In the genomic region with DNA sequence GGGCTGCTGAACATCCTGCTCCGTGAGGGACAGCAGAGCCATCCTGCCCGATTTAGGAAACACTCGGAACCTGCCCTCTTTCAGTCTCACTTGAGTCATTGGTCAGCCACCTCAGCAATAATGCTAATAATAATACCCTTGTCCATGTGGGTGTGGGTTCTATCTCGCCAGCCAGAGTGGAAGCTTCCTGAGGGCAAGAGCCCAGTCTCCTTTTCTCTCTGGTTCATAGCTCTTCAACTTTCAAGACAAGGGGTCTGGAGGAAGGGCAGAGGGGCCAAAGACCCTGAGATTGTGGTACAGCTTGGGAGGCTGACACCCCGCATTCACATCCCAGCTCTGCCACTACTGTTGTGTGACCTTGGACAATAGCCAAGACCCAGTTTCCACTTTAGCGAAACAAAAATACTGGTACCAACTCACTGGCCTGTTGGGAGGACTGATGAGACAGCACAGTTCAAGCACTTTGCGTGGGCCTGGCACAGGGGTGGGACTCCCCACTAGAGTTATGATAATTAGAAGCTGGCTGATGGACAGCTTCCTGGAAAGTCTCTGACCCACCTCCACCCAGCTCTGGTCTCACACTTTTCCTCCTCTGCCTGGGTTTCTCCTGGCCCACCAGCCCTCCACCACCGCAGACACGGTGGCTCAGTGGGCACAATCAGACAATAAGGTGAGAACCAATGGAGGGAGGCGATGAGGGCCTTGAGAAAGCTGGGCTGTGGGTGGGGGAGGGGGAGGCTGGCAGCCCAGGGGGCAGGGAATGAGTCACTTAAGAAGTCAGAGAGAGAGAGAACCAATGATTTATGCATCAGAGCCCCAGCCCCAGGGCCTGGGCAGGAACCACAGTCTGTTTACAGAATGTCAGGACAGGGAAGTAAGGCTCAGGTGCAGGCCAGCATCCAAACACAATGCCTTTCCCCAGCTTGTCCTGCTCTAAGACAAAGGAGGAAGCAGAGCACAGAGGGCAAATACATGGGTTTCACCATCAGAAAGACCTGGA, we compare ENCODE assay signal across 1 cellular context.
TF ChIP-seq lines count a peak whose summit lies in the region.

No MANE protein-coding gene starts in this region.

TF ChIP-seq in SK-N-SH treated with all-trans-retinoic acid at 6 μM for 48 hours, 23 proteins besides CTCF, POLR2A, EP300 and RAD21 (continued from another document):
- TF ChIP-seq TSHZ2 (CRISPR knock-in tag; IDR thresholded peaks at IDR 0.05), result no peak
- TF ChIP-seq ZC3H10 (CRISPR knock-in tag; IDR thresholded peaks at IDR 0.05), result no peak
- TF ChIP-seq ARNTL (CRISPR knock-in tag; IDR thresholded peaks at IDR 0.05; ENCODE audit: borderline replicate concordance, low read depth), result no peak
- TF ChIP-seq PPARA (CRISPR knock-in tag; IDR thresholded peaks at IDR 0.05; ENCODE audit: borderline replicate concordance), result no peak
- no peak for TF ChIP-seq TCF4 (CRISPR knock-in tag; IDR thresholded peaks at IDR 0.05; ENCODE audit: borderline replicate concordance)
